Comparison of ENCODE assay signal across 1 cellular context in genomic region chr17:75516255-75516618, GRCh38.
TF ChIP-seq lines count a peak whose summit lies in the region.

Gene TSEN54 (plus strand): TSS chr17:75516528. CDS start chr17:75516561, 33 bp downstream.

TF ChIP-seq in K562, 482 proteins besides CTCF, POLR2A, EP300 and RAD21 (continued from another document and continues in another):
- TF ChIP-seq ZBTB34 (CRISPR knock-in tag; IDR thresholded peaks at IDR 0.05) (no peak), POLR2B (IDR thresholded peaks at IDR 0.05; ENCODE audit: low read depth, partially characterized antibody) (no peak), NCOA1 (IDR thresholded peaks at IDR 0.05; ENCODE audit: low read depth) (no peak), ZNF12 (CRISPR knock-in tag; IDR thresholded peaks at IDR 0.05) (0 out of 2 replicates have a peak, but pooled peaks have one; percentile 52), IRF2 (CRISPR knock-in tag; IDR thresholded peaks at IDR 0.05) (no peak), PREB (CRISPR knock-in tag; IDR thresholded peaks at IDR 0.05) (no peak), TAF1 (IDR thresholded peaks at IDR 0.05; ENCODE audit: control insufficient read depth, extremely low read depth, insufficient read depth, low read length, severe bottlenecking) (no peak), ZNF274 (IDR thresholded peaks at IDR 0.05; ENCODE audit: borderline replicate concordance, low read depth, low read length) (no peak; the same call in 1 of the 2 replicates), ZBED1 (IDR thresholded peaks at IDR 0.05) (no peak), PML (IDR thresholded peaks at IDR 0.05; ENCODE audit: low read length) (no peak), ZNF668 (CRISPR knock-in tag; IDR thresholded peaks at IDR 0.05) (no peak), ZNF436 (CRISPR knock-in tag; IDR thresholded peaks at IDR 0.05) (no peak), HNRNPH1 (optimal IDR thresholded peaks at IDR 0.05; ENCODE audit: low read depth, low read length) (no peak), ELF1 (tag; IDR thresholded peaks at IDR 0.05) (peak; percentile 96), JUND (IDR thresholded peaks at IDR 0.05; ENCODE audit: borderline replicate concordance, low read depth, low read length) (0 out of 2 replicates have a peak, but pooled peaks have one; percentile 38), JUND (tag; IDR thresholded peaks at IDR 0.05; ENCODE audit: borderline replicate concordance, low read depth, low read length) (no peak; the same call in 2 of the 3 replicates), MYNN (IDR thresholded peaks at IDR 0.05) (0 out of 2 replicates have a peak, but pooled peaks have one; percentile 3), MYNN (CRISPR knock-in tag; IDR thresholded peaks at IDR 0.05) (no peak), POLR2AphosphoS2 (IDR thresholded peaks at IDR 0.05; ENCODE audit: low read length) (no peak), TCFL5 (CRISPR knock-in tag; conservative IDR thresholded peaks at IDR 0.05) (no peak), PPARD (CRISPR knock-in tag; IDR thresholded peaks at IDR 0.05) (no peak), SP2 (IDR thresholded peaks at IDR 0.05; ENCODE audit: extremely low read depth, low read depth, low read length, poor library complexity, severe bottlenecking) (no peak), WHSC1 (IDR thresholded peaks at IDR 0.05; ENCODE audit: low read length) (no peak), RUNX1 (IDR thresholded peaks at IDR 0.05; ENCODE audit: low read depth) (no peak), ETV1 (tag; conservative IDR thresholded peaks at IDR 0.05; ENCODE audit: low read depth) (peak; percentile 88), NCOA4 (IDR thresholded peaks at IDR 0.05; ENCODE audit: partially characterized antibody) (no peak), CBX2 (IDR thresholded peaks at IDR 0.05; ENCODE audit: insufficient read depth, low read length, poor library complexity, severe bottlenecking) (no peak), MLLT1 (IDR thresholded peaks at IDR 0.05) (0 out of 4 replicates have a peak, but pooled peaks of 1 of the 2 experiments have one; percentile 69), DEAF1 (CRISPR knock-in tag; IDR thresholded peaks at IDR 0.05) (no peak), E2F3 (CRISPR knock-in tag; IDR thresholded peaks at IDR 0.05) (no peak), ZNF124 (CRISPR knock-in tag; IDR thresholded peaks at IDR 0.05) (no peak), E2F4 (CRISPR knock-in tag; IDR thresholded peaks at IDR 0.05; ENCODE audit: low read depth) (no peak), ARID1B (IDR thresholded peaks at IDR 0.05) (no peak; the same call in 1 of the 2 replicates), SRSF9 (IDR thresholded peaks at IDR 0.05; ENCODE audit: borderline replicate concordance, low read depth, low read length) (no peak), ILF3 (IDR thresholded peaks at IDR 0.05; ENCODE audit: borderline replicate concordance) (no peak), KDM1A (IDR thresholded peaks at IDR 0.05) (no peak), CCAR2 (IDR thresholded peaks at IDR 0.05; ENCODE audit: low read depth, low read length) (no peak), BDP1 (IDR thresholded peaks at IDR 0.05; ENCODE audit: insufficient read depth, insufficient read length) (no peak), NR2C1 (IDR thresholded peaks at IDR 0.05) (no peak), NR2C1 (tag; IDR thresholded peaks at IDR 0.05) (no peak), ZC3H4 (CRISPR knock-in tag; IDR thresholded peaks at IDR 0.05; ENCODE audit: borderline replicate concordance) (no peak), ZBTB17 (CRISPR knock-in tag; IDR thresholded peaks at IDR 0.05) (no peak; the same call in 1 of the 2 replicates), SIN3A (IDR thresholded peaks at IDR 0.05; ENCODE audit: borderline replicate concordance in 2 of 2, control insufficient read depth in 1 of 2, low read depth in 2 of 2, low read length in 2 of 2) (peak; percentile 59 to 90), GATAD2B (IDR thresholded peaks at IDR 0.05; ENCODE audit: borderline replicate concordance) (peak; percentile 88; the same call in 1 of the 2 replicates), NFATC3 (IDR thresholded peaks at IDR 0.05) (no peak), CREB3L1 (IDR thresholded peaks at IDR 0.05; ENCODE audit: borderline replicate concordance, low read depth) (0 out of 2 replicates have a peak, but pooled peaks have one; percentile 11), ZNF324 (CRISPR knock-in tag; IDR thresholded peaks at IDR 0.05) (0 out of 2 replicates have a peak, but pooled peaks have one; percentile 1), SOX6 (IDR thresholded peaks at IDR 0.05) (no peak), IFI16 (CRISPR knock-in tag; IDR thresholded peaks at IDR 0.05) (no peak), CXXC5 (CRISPR knock-in tag; IDR thresholded peaks at IDR 0.05) (peak; percentile 77), SMARCE1 (IDR thresholded peaks at IDR 0.05) (no peak; the same call in 1 of the 2 replicates), SUPT5H (IDR thresholded peaks at IDR 0.05) (no peak), E2F1 (CRISPR knock-in tag; IDR thresholded peaks at IDR 0.05) (no peak), IRF9 (tag; IDR thresholded peaks at IDR 0.05) (no peak), ZNF699 (CRISPR knock-in tag; IDR thresholded peaks at IDR 0.05; ENCODE audit: insufficient replicate concordance) (no peak), PRDM10 (IDR thresholded peaks at IDR 0.05; ENCODE audit: partially characterized antibody) (peak; percentile 42), DNMT1 (IDR thresholded peaks at IDR 0.05) (no peak), POU5F1 (IDR thresholded peaks at IDR 0.05; ENCODE audit: borderline replicate concordance, low read depth, low read length, partially characterized antibody) (no peak), PTBP1 (IDR thresholded peaks at IDR 0.05; ENCODE audit: low read depth, low read length) (no peak), ASH1L (IDR thresholded peaks at IDR 0.05; ENCODE audit: borderline replicate concordance, low read depth, partially characterized antibody) (no peak), ZNF57 (CRISPR knock-in tag; IDR thresholded peaks at IDR 0.05) (no peak)
